ENCODE assay signal across 20 cellular contexts in the genomic region with DNA sequence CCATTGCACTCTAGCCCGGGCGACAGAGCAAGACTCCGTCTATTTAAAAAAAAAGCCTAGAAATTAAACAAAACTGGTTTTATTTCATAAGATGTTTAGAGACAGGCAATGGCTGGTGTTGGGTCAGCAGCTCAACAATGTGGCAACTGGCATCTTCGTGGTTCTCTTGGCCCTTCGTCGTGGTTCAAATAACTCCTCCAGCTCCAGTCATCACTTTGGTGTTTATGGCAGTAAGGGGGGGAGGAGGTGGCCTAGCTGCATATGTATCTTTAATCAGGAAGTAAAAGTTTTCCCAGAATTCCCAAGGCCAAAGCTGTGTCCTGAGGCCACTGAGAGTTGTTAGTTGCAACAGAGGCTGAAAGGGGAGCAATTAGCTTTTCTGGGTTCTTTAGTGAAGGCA. TPM values are rescaled to one million over a fixed set of nuclear protein-coding genes. Genes with fewer than 3 reads are reported as not detected.
DNase-seq lines count a peak whose midpoint lies in the region; ATAC-seq, FAIRE-seq and TF ChIP-seq lines count a peak whose summit lies in the region.
"Had no signal": no experiment of that assay in that cellular context is flagged by ENCODE, and none has a peak within 500 bp of the region (broad histone marks: within the 10 kb centered on the region; RNA-seq: fewer than 3 reads in every experiment).

No MANE protein-coding gene starts in this region.

- H3K9me3 ChIP-seq in CD8-positive, alpha-beta T cell (ENCODE audit: low read length) = no peaks in the 10 kb centered on the region
- H3K9me3 ChIP-seq in PC-3 (ENCODE audit: low read length) = no peaks in the 10 kb centered on the region

- no peak for FAIRE-seq in H54 (lab: Jason Lieb, UNC)
- FAIRE-seq: GM12891, GM19239 had no signal

- H3K4me2 ChIP-seq in PC-3 (ENCODE audit: low read length) = no peak overlapping the region
- H3K4me2 ChIP-seq: GM23338 had no signal

- no peak overlapping the region for H3K9ac ChIP-seq in PC-3 (ENCODE audit: low read length)

- CTCF ChIA-PET in CD8-positive, alpha-beta T cell (lab: Charles Lee) = interaction anchor here (1.0 kb wide), 1 partner anchor 44 kb away, joined by 3 read pairs; no protein-coding TSS in a partner anchor
- CTCF ChIA-PET in PC-3 (lab: Charles Lee) = no interaction called here

- ATAC-seq in CD8-positive, alpha-beta T cell = no peak
- no peak for ATAC-seq in PC-3
- ATAC-seq: GM23338 had no signal

- H3F3A ChIP-seq in PC-3 (ENCODE audit: low read length, unreplicated experiment) = no peaks in the 10 kb centered on the region

- POLR2A ChIA-PET in CD8-positive, alpha-beta T cell (lab: Charles Lee) = interaction anchor here (0.8 to 4.0 kb wide), 4 partner anchors 13 to 289 kb away, joined by 3 to 14 read pairs (median 5); partner anchors contain the start of genes RWDD2B and USP16
- POLR2A ChIA-PET in PC-3 (lab: Charles Lee; ENCODE audit: unreplicated experiment) = no interaction called here

- H3K27ac Mint-ChIP-seq in CD8-positive, alpha-beta T cell = peak overlapping the region; percentile 41
- H3K27ac Mint-ChIP-seq: GM23338; T-helper 1 cell treated with Interleukin-12 subunit alpha and Interleukin-12 subunit beta and Interleukin-4 antibody, amounts not matched to agents 30 μg/mL and 1 μg/mL, for 36 hours had no signal

- H3K36me3 Mint-ChIP-seq in CD8-positive, alpha-beta T cell = peaks cover 22% of the 10 kb centered on the region

- no peaks in the 10 kb centered on the region for H3K27me3 Mint-ChIP-seq in CD8-positive, alpha-beta T cell (ENCODE audit: low read depth)

- H3K27ac ChIP-seq in CD8-positive, alpha-beta T cell (ENCODE audit: low read depth, low read length) = no peak overlapping the region
- H3K27ac ChIP-seq in PC-3 (ENCODE audit: low read length) = no peak overlapping the region

- H3K27me3 ChIP-seq in CD8-positive, alpha-beta T cell (ENCODE audit: insufficient read depth, low read length) = no peaks in the 10 kb centered on the region
- no peaks in the 10 kb centered on the region for H3K27me3 ChIP-seq in PC-3 (ENCODE audit: low read length)

- H3K79me2 ChIP-seq in PC-3 (ENCODE audit: low read length) = no peaks in the 10 kb centered on the region

- H4K20me1 ChIP-seq in PC-3 (ENCODE audit: low read length) = no peaks in the 10 kb centered on the region

- H3K36me3 ChIP-seq in CD8-positive, alpha-beta T cell (ENCODE audit: insufficient read depth, low read length) = no peaks in the 10 kb centered on the region
- peaks cover 18% of the 10 kb centered on the region for H3K36me3 ChIP-seq in PC-3 (ENCODE audit: low read depth, low read length)

- intact Hi-C loops in CD8-positive, alpha-beta T cell (cut with DNase I, micrococcal nuclease) = loop anchor here in 1 of 2 experiments (1.0 kb wide), 1 partner anchor 13 kb away; no protein-coding TSS in a partner anchor
- intact Hi-C loops in PC-3 (cut with micrococcal nuclease) = no loop called here

- peaks cover 8% of the 10 kb centered on the region for H3K4me1 ChIP-seq in CD8-positive, alpha-beta T cell (ENCODE audit: insufficient read depth, low read length)
- H3K4me1 ChIP-seq in PC-3 (ENCODE audit: insufficient read depth, low read length) = peaks cover 3% of the 10 kb centered on the region; the same call in 1 of the 2 replicates

- peaks cover 15% of the 10 kb centered on the region for H3K4me1 Mint-ChIP-seq in CD8-positive, alpha-beta T cell (ENCODE audit: low read depth)
- H3K4me1 Mint-ChIP-seq: GM23338 had no signal

- H3K4me3 ChIP-seq in CD8-positive, alpha-beta T cell (ENCODE audit: low read depth, low read length) = no peak overlapping the region
- H3K4me3 ChIP-seq in PC-3 (ENCODE audit: low read length) = no peak overlapping the region
- H3K4me3 ChIP-seq: GM23338 had no signal

- H3K9me2 ChIP-seq in PC-3 (replicated peaks; ENCODE audit: low read length) = no peaks in the 10 kb centered on the region

- DNase-seq in CD8-positive, alpha-beta T cell = no peak
- peak; percentile 9 for DNase-seq in HCEC 1CT
- peak; percentile 10 for DNase-seq in PC-3
- DNase-seq in kidney tubule cell (ENCODE audit: low spot score) = peak; percentile 59
- no peak for DNase-seq in H54 (ENCODE audit: insufficient read length, low spot score)
- DNase-seq in NCI-H2171 (lab: John Stamatoyannopoulos, UW) = no peak
- DNase-seq in GM10266 (ENCODE audit: extremely low spot score) = no peak
- no peak for DNase-seq in superior temporal gyrus (ENCODE audit: extremely low spot score)
- DNase-seq: C1 segment of cervical spinal cord, DMS153, Karpas-422, NCI-H1048, NCI-H1694, NCI-H446 treated with DMSO at 0.1 percent for 48 hours, NCI-H774, SHP77 treated with DMSO at 0.1 percent for 48 hours had no signal

- no peak overlapping the region for H2AFZ ChIP-seq in PC-3 (ENCODE audit: low read length)
- H2AFZ ChIP-seq: GM23338 had no signal

- TF ChIP-seq POLR2A in H54 (IDR thresholded peaks at IDR 0.05; ENCODE audit: low read depth, low read length) = no peak

- H3K9me3 Mint-ChIP-seq in CD8-positive, alpha-beta T cell = no peaks in the 10 kb centered on the region
- H3K9me3 Mint-ChIP-seq: T-helper 1 cell treated with Interleukin-12 subunit alpha and Interleukin-12 subunit beta and Interleukin-4 antibody, amounts not matched to agents 30 μg/mL and 1 μg/mL, for 36 hours had no signal

- no TSS peak for BruUV-seq in PC-3 (replicated peaks; lab: Mats Ljungman, UMichigan)

- TF ChIP-seq CTCF in CD8-positive, alpha-beta T cell (IDR thresholded peaks at IDR 0.05) = no peak
- TF ChIP-seq CTCF in PC-3 (conservative IDR thresholded peaks at IDR 0.05; ENCODE audit: low read depth, low read length) (no peak), GM10266 (IDR thresholded peaks at IDR 0.05; ENCODE audit: control insufficient read depth, insufficient read depth, low read depth, missing control alignments) (no peak)

- no peak overlapping the region for H3K4me3 Mint-ChIP-seq in CD8-positive, alpha-beta T cell
- H3K4me3 Mint-ChIP-seq: GM23338; T-helper 1 cell treated with Interleukin-12 subunit alpha and Interleukin-12 subunit beta and Interleukin-4 antibody, amounts not matched to agents 30 μg/mL and 1 μg/mL, for 36 hours had no signal

RNA-seq across cellular contexts. Expression of gene LTN1, which starts 13.0 kb away (rescaled TPM):
- total RNA-seq in CD8-positive, alpha-beta T cell = 10 to 100 TPM; 26.3 to 28.5 TPM
- total RNA-seq in PC-3 (2014; rRNA removed) = 16.4 and 21.0 TPM in 2 replicates

RNA-seq across cellular contexts. Expression of gene RWDD2B, which starts 13.5 kb away (rescaled TPM):
- total RNA-seq in CD8-positive, alpha-beta T cell = 1 to 10 TPM in 1 of 2 experiments, under 1 TPM in 1; 0.97 to 1.2 TPM
- total RNA-seq in PC-3 (2014; rRNA removed) = 10.3 and 20.2 TPM in 2 replicates

RNA-seq across cellular contexts. Expression of gene USP16, which starts 18.8 kb away (rescaled TPM):
- total RNA-seq in CD8-positive, alpha-beta T cell = 10 to 100 TPM; 84.8 to 91.2 TPM
- 21.2 and 24.1 TPM in 2 replicates for total RNA-seq in PC-3 (2014; rRNA removed)

Comparison
In these comparisons a context has a peak if more than half of its experiments do, and no peak if none do; other contexts are left out.
1. DNase-seq: peak in HCEC 1CT (single experiment), PC-3 (single experiment) and kidney tubule cell (single experiment); none in CD8-positive, alpha-beta T cell (0 of 7), H54 (single experiment), NCI-H2171 (single experiment), GM10266 (single experiment) and superior temporal gyrus (single experiment).